In the genomic region with DNA sequence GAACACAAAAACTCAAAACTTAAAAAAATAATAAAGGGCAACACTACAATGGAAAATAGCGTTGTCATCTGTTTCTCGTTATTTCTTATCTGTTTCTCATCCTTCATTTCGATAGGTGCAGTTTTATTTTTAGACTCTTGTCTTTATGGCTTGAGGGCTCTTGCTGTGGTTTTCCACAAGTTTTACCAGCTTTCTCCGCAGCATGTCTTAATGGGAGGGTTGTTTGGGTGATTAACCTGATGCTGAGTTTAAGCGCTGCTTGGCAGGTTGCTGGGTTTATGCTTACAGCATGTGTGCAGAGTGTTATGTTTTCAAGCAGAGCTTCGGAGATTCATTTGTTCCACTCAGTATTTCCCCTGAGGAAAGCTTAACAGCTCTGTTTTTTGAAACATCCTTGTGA, we compare ENCODE assay signal across 20 cellular contexts.
DNase-seq lines count a peak whose midpoint lies in the region; TF ChIP-seq lines count a peak whose summit lies in the region.
"Had no signal": no experiment of that assay in that cellular context is flagged by ENCODE, and none has a peak within 500 bp of the region (broad histone marks: within the 10 kb centered on the region; RNA-seq: fewer than 3 reads in every experiment).

No MANE protein-coding gene starts in this region.

- no peaks in the 10 kb centered on the region for H3K79me2 ChIP-seq in smooth muscle cell (ENCODE audit: low read depth)

- no peak overlapping the region for H3K27ac ChIP-seq in smooth muscle cell (ENCODE audit: low read depth)
- H3K27ac ChIP-seq: 22Rv1, colonic mucosa, gastroesophageal sphincter, skin epidermis, upper lobe of left lung had no signal

- no peaks in the 10 kb centered on the region for H3K9me3 ChIP-seq in adipocyte (ENCODE audit: control insufficient read depth, low read length)
- H3K9me3 ChIP-seq in smooth muscle cell (replicated peaks; ENCODE audit: low read depth), result no peaks in the 10 kb centered on the region
- H3K9me3 ChIP-seq: BE2C, colonic mucosa, gastroesophageal sphincter, upper lobe of left lung had no signal

- H3K36me3 ChIP-seq in adipocyte (ENCODE audit: control insufficient read depth, insufficient read depth, low read length, severe bottlenecking) (no peaks in the 10 kb centered on the region), smooth muscle cell (ENCODE audit: low read depth) (no peaks in the 10 kb centered on the region)
- H3K36me3 ChIP-seq: BE2C, colonic mucosa, gastroesophageal sphincter, upper lobe of left lung had no signal

- H2AFZ ChIP-seq in smooth muscle cell (ENCODE audit: low read depth), result no peak overlapping the region

- WGBS in smooth muscle cell (ENCODE audit: low lambda C conversion rate), result 27% methylated on average over 6 of the region's 6 CpGs

- H3F3A ChIP-seq in smooth muscle cell (ENCODE audit: low read depth), result peaks cover 7% of the 10 kb centered on the region

- CTCF ChIA-PET in activated CD4-positive, alpha-beta memory T cell treated with anti-CD3 and anti-CD28 coated beads, Interleukin-2, amount 10 ng/mL, durations not matched to agents 7 days and 5 days (lab: Charles Lee), result no interaction called here

- no peaks in the 10 kb centered on the region for H4K20me1 ChIP-seq in smooth muscle cell (ENCODE audit: low read depth)

- DNase-seq in NCI-H187 treated with DMSO at 0.1 percent for 48 hours (lab: John Stamatoyannopoulos, UW), result peak; percentile 21
- DNase-seq in NCI-H187 (lab: John Stamatoyannopoulos, UW), result no peak
- peak; percentile 44 for DNase-seq in adipocyte (ENCODE audit: low read depth)
- DNase-seq in fibroblast of peridontal ligament (ENCODE audit: extremely low read depth), result peak; percentile 57
- no peak for DNase-seq in smooth muscle cell (lab: John Stamatoyannopoulos, UW; ENCODE audit: unreplicated experiment)
- DNase-seq in stimulated activated CD8-positive, alpha-beta memory T cell treated with anti-CD3 and anti-CD28 coated beads, Interleukin-4, amount 100 ng/mL, for 48 hours, result no peak
- no peak for DNase-seq in NCI-H345 (lab: John Stamatoyannopoulos, UW)
- DNase-seq in activated CD4-positive, alpha-beta memory T cell treated with anti-CD3 and anti-CD28 coated beads, Interleukin-2, amount 10 ng/mL, durations not matched to agents 7 days and 5 days, result no peak
- DNase-seq: anterior cingulate cortex; BE2C; colonic mucosa; NCI-H1694 treated with DMSO at 0.1 percent for 48 hours; NCI-H524 treated with DMSO at 0.1 percent for 48 hours; Right ventricle myocardium superior; stimulated activated CD4-positive, alpha-beta T cell treated with anti-CD3 and anti-CD28 coated beads, Interleukin-4, amount 100 ng/mL, for 24 hours; upper lobe of left lung had no signal

- H3K4me3 ChIP-seq in adipocyte (ENCODE audit: low read length), result peak overlapping the region; percentile 43
- no peak overlapping the region for H3K4me3 ChIP-seq in smooth muscle cell
- H3K4me3 ChIP-seq: colonic mucosa, gastroesophageal sphincter, skin epidermis, upper lobe of left lung had no signal

- TF ChIP-seq CTCF in smooth muscle cell (IDR thresholded peaks at IDR 0.05; ENCODE audit: borderline replicate concordance, insufficient read depth, poor library complexity, severe bottlenecking), result no peak

- H3K9ac ChIP-seq in adipocyte (ENCODE audit: low read length), result no peak overlapping the region
- no peak overlapping the region for H3K9ac ChIP-seq in smooth muscle cell (ENCODE audit: low read depth)

- no peaks in the 10 kb centered on the region for H3K36me3 Mint-ChIP-seq in activated CD4-positive, alpha-beta memory T cell treated with anti-CD3 and anti-CD28 coated beads, Interleukin-2, amount 10 ng/mL, durations not matched to agents 7 days and 5 days (ENCODE audit: low read depth)
- H3K36me3 Mint-ChIP-seq: natural killer cell treated with Interleukin-12 subunit alpha and Interleukin-12 subunit beta and Interleukin-15 and Interleukin-18, amount 100 ng/mL, for 72 hours had no signal

- H3K4me1 Mint-ChIP-seq in activated CD4-positive, alpha-beta memory T cell treated with anti-CD3 and anti-CD28 coated beads, Interleukin-2, amount 10 ng/mL, durations not matched to agents 7 days and 5 days, result no peaks in the 10 kb centered on the region

- POLR2A ChIA-PET in activated CD4-positive, alpha-beta memory T cell treated with anti-CD3 and anti-CD28 coated beads, Interleukin-2, amount 10 ng/mL, durations not matched to agents 7 days and 5 days (lab: Charles Lee), result no interaction called here

- H3K4me1 ChIP-seq in adipocyte (ENCODE audit: control insufficient read depth, insufficient read depth, low read length) (peaks cover 29% of the 10 kb centered on the region), smooth muscle cell (ENCODE audit: low read depth) (peaks cover 4% of the 10 kb centered on the region)
- H3K4me1 ChIP-seq: BE2C, colonic mucosa, upper lobe of left lung had no signal

- H3K4me3 Mint-ChIP-seq in activated CD4-positive, alpha-beta memory T cell treated with anti-CD3 and anti-CD28 coated beads, Interleukin-2, amount 10 ng/mL, durations not matched to agents 7 days and 5 days, result no peak overlapping the region
- H3K4me3 Mint-ChIP-seq: natural killer cell treated with Interleukin-12 subunit alpha and Interleukin-12 subunit beta and Interleukin-15 and Interleukin-18, amount 100 ng/mL, for 72 hours had no signal

- peak overlapping the region; percentile 28 for H3K4me2 ChIP-seq in smooth muscle cell

- peaks cover 7% of the 10 kb centered on the region for H3K27me3 Mint-ChIP-seq in activated CD4-positive, alpha-beta memory T cell treated with anti-CD3 and anti-CD28 coated beads, Interleukin-2, amount 10 ng/mL, durations not matched to agents 7 days and 5 days

- H3K27me3 ChIP-seq in adipocyte (replicated peaks; ENCODE audit: control insufficient read depth, insufficient read depth, low read length) (no peaks in the 10 kb centered on the region), smooth muscle cell (ENCODE audit: low read depth) (no peaks in the 10 kb centered on the region)
- H3K27me3 ChIP-seq: BE2C, colonic mucosa, gastroesophageal sphincter, upper lobe of left lung had no signal

- no peak overlapping the region for H3K27ac Mint-ChIP-seq in activated CD4-positive, alpha-beta memory T cell treated with anti-CD3 and anti-CD28 coated beads, Interleukin-2, amount 10 ng/mL, durations not matched to agents 7 days and 5 days
- H3K27ac Mint-ChIP-seq: natural killer cell treated with Interleukin-12 subunit alpha and Interleukin-12 subunit beta and Interleukin-15 and Interleukin-18, amount 100 ng/mL, for 72 hours had no signal

- no peaks in the 10 kb centered on the region for H3K9me3 Mint-ChIP-seq in activated CD4-positive, alpha-beta memory T cell treated with anti-CD3 and anti-CD28 coated beads, Interleukin-2, amount 10 ng/mL, durations not matched to agents 7 days and 5 days
- H3K9me3 Mint-ChIP-seq: natural killer cell treated with Interleukin-12 subunit alpha and Interleukin-12 subunit beta and Interleukin-15 and Interleukin-18, amount 100 ng/mL, for 72 hours had no signal

Comparison
In these comparisons a context has a peak if more than half of its experiments do, and no peak if none do; other contexts are left out.
1. DNase-seq: peak in NCI-H187 treated with DMSO at 0.1 percent for 48 hours (single experiment), adipocyte (single experiment) and fibroblast of peridontal ligament (single experiment); none in NCI-H187 (0 of 2), smooth muscle cell (single experiment), stimulated activated CD8-positive, alpha-beta memory T cell treated with anti-CD3 and anti-CD28 coated beads, Interleukin-4, amount 100 ng/mL, for 48 hours (single experiment), NCI-H345 (single experiment) and activated CD4-positive, alpha-beta memory T cell treated with anti-CD3 and anti-CD28 coated beads, Interleukin-2, amount 10 ng/mL, durations not matched to agents 7 days and 5 days (single experiment).